In the genomic region with DNA sequence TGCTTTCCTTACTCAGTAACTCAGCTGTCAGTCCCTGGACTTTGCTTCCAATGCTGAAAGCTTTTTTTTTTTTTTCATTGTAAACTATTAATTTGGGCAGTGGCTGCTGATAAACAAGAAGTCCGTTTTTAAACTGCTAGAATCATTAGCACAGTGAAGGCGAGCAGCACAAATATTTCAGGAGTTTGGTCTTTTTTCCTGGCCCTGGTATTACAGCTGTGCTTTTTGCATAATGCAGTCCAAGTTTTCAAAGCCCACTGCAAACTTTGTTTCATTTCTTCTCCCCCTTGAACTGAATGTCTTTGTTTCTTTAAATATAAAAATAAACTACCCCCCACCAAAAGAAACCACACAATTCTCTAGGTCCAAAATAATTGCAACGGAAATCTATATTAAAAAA, we compare ENCODE assay signal across 20 cellular contexts. TPM values are rescaled to one million over a fixed set of nuclear protein-coding genes. Genes with fewer than 3 reads are reported as not detected.
DNase-seq lines count a peak whose midpoint lies in the region; ATAC-seq and TF ChIP-seq lines count a peak whose summit lies in the region.
"Had no signal": no experiment of that assay in that cellular context is flagged by ENCODE, and none has a peak within 500 bp of the region (broad histone marks: within the 10 kb centered on the region; RNA-seq: fewer than 3 reads in every experiment).

No MANE protein-coding gene starts in this region.

- H3K9ac ChIP-seq in KMS-11: no peak overlapping the region

- DNase-seq in ACHN (peak; percentile 19), brain microvascular endothelial cell (no peak), myocyte (ENCODE audit: low read depth) (peak; percentile 20), AML-193 (lab: John Stamatoyannopoulos, UW) (no peak), caudate nucleus (lab: John Stamatoyannopoulos, UW) (no peak)
- DNase-seq: activated CD4-positive, alpha-beta T cell treated with anti-CD3 and anti-CD28 coated beads for 4 hours; activated CD8-positive, alpha-beta memory T cell treated with anti-CD3 and anti-CD28 coated beads, Interleukin-2, amount 10 ng/mL, durations not matched to agents 7 days and 5 days; CD4-positive, alpha-beta memory T cell; heart right ventricle; left ventricle myocardium inferior; NCI-H1105; NCI-H510A; RPMI8226 had no signal

- H3K27ac ChIP-seq in KMS-11: no peak overlapping the region; the same call in 1 of the 2 replicates
- H3K27ac ChIP-seq in brain microvascular endothelial cell: peak overlapping the region; percentile 100
- H3K27ac ChIP-seq in caudate nucleus (ENCODE audit: low read depth, low read length): no peak overlapping the region
- H3K27ac ChIP-seq: heart right ventricle, left ventricle myocardium inferior, right atrium auricular region had no signal

- H2AFZ ChIP-seq in KMS-11 (ENCODE audit: low read depth): no peak overlapping the region

- H3K36me3 ChIP-seq in KMS-11 (ENCODE audit: insufficient read depth) (no peaks in the 10 kb centered on the region), brain microvascular endothelial cell (replicated peaks) (no peaks in the 10 kb centered on the region)
- H3K36me3 ChIP-seq: heart right ventricle, left ventricle myocardium inferior, right atrium auricular region had no signal

- H3K4me3 ChIP-seq in KMS-11 (IDR thresholded peaks at IDR 0.05; ENCODE audit: insufficient read depth, low read depth, low read length) (no peak overlapping the region), brain microvascular endothelial cell (ENCODE audit: low read depth, low read length) (peak overlapping the region; percentile 39)
- H3K4me3 ChIP-seq: coronary artery, GM12878, heart right ventricle, left ventricle myocardium inferior, right atrium auricular region had no signal

- ATAC-seq in GM19351 (IDR thresholded peaks at IDR 0.05; ENCODE audit: unreplicated experiment): no peak
- ATAC-seq in GM19395 (IDR thresholded peaks at IDR 0.05; ENCODE audit: unreplicated experiment): no peak
- ATAC-seq: activated CD8-positive, alpha-beta memory T cell treated with anti-CD3 and anti-CD28 coated beads, Interleukin-2, amount 10 ng/mL, durations not matched to agents 7 days and 5 days; GM12878; heart right ventricle had no signal

- no peaks in the 10 kb centered on the region for H4K20me1 ChIP-seq in KMS-11 (ENCODE audit: insufficient read depth)

- TF ChIP-seq CTCF in KMS-11 (conservative IDR thresholded peaks at IDR 0.05; ENCODE audit: low read depth, low read length): no peak
- no peak for TF ChIP-seq CTCF in brain microvascular endothelial cell (IDR thresholded peaks at IDR 0.05; ENCODE audit: low read depth, low read length, missing control alignments)

- in situ Hi-C loops in ACHN (cut with HindIII; ENCODE audit: low pct_ligation_motif_present, low pct_unique_long_range_greater_than_20kb, low sequenced_read_pairs) (no loop called here), brain microvascular endothelial cell (cut with HindIII; ENCODE audit: low pct_ligation_motif_present, low sequenced_read_pairs) (loop anchor here (10.0 kb wide), 1 partner anchor 248 kb away; no protein-coding TSS in a partner anchor)

- H3K4me1 ChIP-seq in KMS-11 (ENCODE audit: low read depth, poor library complexity, severe bottlenecking): peaks cover 57% of the 10 kb centered on the region
- H3K4me1 ChIP-seq: left ventricle myocardium inferior, right atrium auricular region had no signal

- H3K4me2 ChIP-seq in KMS-11: peak overlapping the region; percentile 77; the same call in 1 of the 2 replicates

- H3K27me3 ChIP-seq in KMS-11 (ENCODE audit: insufficient read depth, low read depth): no peaks in the 10 kb centered on the region
- H3K27me3 ChIP-seq in brain microvascular endothelial cell (replicated peaks): no peaks in the 10 kb centered on the region
- H3K27me3 ChIP-seq: right atrium auricular region had no signal

- peaks cover 10% of the 10 kb centered on the region; the same call in 1 of the 2 replicates for H3K79me2 ChIP-seq in KMS-11 (ENCODE audit: insufficient read depth, low read depth)

RNA-seq across cellular contexts. Expression of gene GLIS1, which starts 6.6 kb away (rescaled TPM):
- 1.6 and 1.9 TPM in 2 replicates for total RNA-seq in myocyte
- 1.0 TPM for polyA plus RNA-seq in myocyte (2012)
- total RNA-seq: activated CD8-positive, alpha-beta memory T cell treated with anti-CD3 and anti-CD28 coated beads, Interleukin-2, amount 10 ng/mL, durations not matched to agents 7 days and 5 days; CD4-positive, alpha-beta memory T cell; GM12878; temporal lobe had no signal
- polyA plus RNA-seq: CD4-positive, alpha-beta memory T cell; GM12878 had no signal

Comparison
In these comparisons a context has a peak if more than half of its experiments do, and no peak if none do; other contexts are left out.
1. DNase-seq: peak in ACHN (single experiment) and myocyte (single experiment); none in brain microvascular endothelial cell (single experiment), AML-193 (0 of 2) and caudate nucleus (0 of 61).